In genomic region chr10:29962451-29962850, GRCh38 we compare ENCODE assay signal across 13 cellular contexts.
DNase-seq lines count a peak whose midpoint lies in the region; TF ChIP-seq lines count a peak whose summit lies in the region.
"Had no signal": no experiment of that assay in that cellular context is flagged by ENCODE, and none has a peak within 500 bp of the region (broad histone marks: within the 10 kb centered on the region; RNA-seq: fewer than 3 reads in every experiment).

No MANE protein-coding gene starts in this region.

- TF ChIP-seq CTCF in neural crest cell (conservative IDR thresholded peaks at IDR 0.05) = no peak
- no peak for TF ChIP-seq CTCF in colonic mucosa (IDR thresholded peaks at IDR 0.05)

- no peaks in the 10 kb centered on the region for H3K36me3 ChIP-seq in colonic mucosa
- H3K36me3 ChIP-seq in effector memory CD4-positive, alpha-beta T cell (ENCODE audit: control insufficient read depth, insufficient read depth, low read length) = no peaks in the 10 kb centered on the region
- H3K36me3 ChIP-seq: BLaER1 treated with 17β-estradiol and CSF1 and Interleukin-3, amounts not matched to agents 10 nM and 100 nM had no signal

- H3K4me1 ChIP-seq in colonic mucosa = no peaks in the 10 kb centered on the region
- no peaks in the 10 kb centered on the region for H3K4me1 ChIP-seq in effector memory CD4-positive, alpha-beta T cell (ENCODE audit: control insufficient read depth, insufficient read depth, low read length, poor library complexity, severe bottlenecking)

- peak overlapping the region; percentile 24 for H3K27ac Mint-ChIP-seq in neural crest cell (ENCODE audit: unreplicated experiment)
- H3K27ac Mint-ChIP-seq: H9 had no signal

- no peaks in the 10 kb centered on the region for H3K36me3 Mint-ChIP-seq in neural crest cell (ENCODE audit: low read depth)
- H3K36me3 Mint-ChIP-seq: CD4-positive, CD25-positive, alpha-beta regulatory T cell had no signal

- no peaks in the 10 kb centered on the region for H3K9me3 Mint-ChIP-seq in neural crest cell
- H3K9me3 Mint-ChIP-seq: H9 had no signal

- H3K27ac ChIP-seq in colonic mucosa = no peak overlapping the region
- H3K27ac ChIP-seq in effector memory CD4-positive, alpha-beta T cell (ENCODE audit: insufficient read depth, low read length, poor library complexity, severe bottlenecking) = no peak overlapping the region
- H3K27ac ChIP-seq: BLaER1 treated with 17β-estradiol and CSF1 and Interleukin-3, amounts not matched to agents 10 nM and 100 nM had no signal

- H3K4me3 Mint-ChIP-seq in neural crest cell = no peak overlapping the region
- H3K4me3 Mint-ChIP-seq: CD4-positive, CD25-positive, alpha-beta regulatory T cell; H9 had no signal

- H3K4me1 Mint-ChIP-seq in neural crest cell = peaks cover 30% of the 10 kb centered on the region
- H3K4me1 Mint-ChIP-seq: CD4-positive, CD25-positive, alpha-beta regulatory T cell had no signal

- H3K27me3 Mint-ChIP-seq in neural crest cell (ENCODE audit: low read depth) = no peaks in the 10 kb centered on the region
- H3K27me3 Mint-ChIP-seq: CD4-positive, CD25-positive, alpha-beta regulatory T cell had no signal

- H3K27me3 ChIP-seq in colonic mucosa = no peaks in the 10 kb centered on the region
- no peaks in the 10 kb centered on the region for H3K27me3 ChIP-seq in effector memory CD4-positive, alpha-beta T cell (replicated peaks; ENCODE audit: control insufficient read depth, insufficient read depth, low read length, poor library complexity, severe bottlenecking)

- H3K9me3 ChIP-seq in colonic mucosa = no peaks in the 10 kb centered on the region
- H3K9me3 ChIP-seq in effector memory CD4-positive, alpha-beta T cell (ENCODE audit: control insufficient read depth, low read length) = no peaks in the 10 kb centered on the region
- H3K9me3 ChIP-seq: BLaER1 treated with 17β-estradiol and CSF1 and Interleukin-3, amounts not matched to agents 10 nM and 100 nM had no signal

- intact Hi-C loops in colonic mucosa (cut with DNase I) = no loop called here

- peak; percentile 79 for DNase-seq in ELF-1 (ENCODE audit: low read depth, low spot score)
- peak; percentile 23 for DNase-seq in NCI-H146 treated with DMSO at 0.1 percent for 48 hours (lab: John Stamatoyannopoulos, UW; ENCODE audit: unreplicated experiment)
- peak; percentile 42 for DNase-seq in RPMI7951 (ENCODE audit: low read depth)
- peak; percentile 9 for DNase-seq in neural crest cell (ENCODE audit: low read depth, low spot score)
- no peak for DNase-seq in colonic mucosa
- DNase-seq in effector memory CD4-positive, alpha-beta T cell = no peak
- DNase-seq in NCI-H1694 (lab: John Stamatoyannopoulos, UW) = no peak
- DNase-seq: ACHN; CD4-positive, CD25-positive, alpha-beta regulatory T cell; DMS53; GOT3; H9 had no signal

- H3K4me3 ChIP-seq in colonic mucosa = no peak overlapping the region
- H3K4me3 ChIP-seq in effector memory CD4-positive, alpha-beta T cell (ENCODE audit: insufficient read depth, low read depth, low read length, poor library complexity, severe bottlenecking) = no peak overlapping the region
- H3K4me3 ChIP-seq: BLaER1 treated with 17β-estradiol and CSF1 and Interleukin-3, amounts not matched to agents 10 nM and 100 nM had no signal

- H3K9ac ChIP-seq in colonic mucosa (ENCODE audit: low read depth in 2 of 2, low read length in 2 of 2) = no peak overlapping the region
- H3K9ac ChIP-seq: BLaER1 treated with 17β-estradiol and CSF1 and Interleukin-3, amounts not matched to agents 10 nM and 100 nM had no signal

Comparison
In these comparisons a context has a peak if more than half of its experiments do, and no peak if none do; other contexts are left out.
1. DNase-seq: peak in ELF-1 (single experiment), NCI-H146 treated with DMSO at 0.1 percent for 48 hours (single experiment), RPMI7951 (single experiment) and neural crest cell (single experiment); none in colonic mucosa (single experiment), effector memory CD4-positive, alpha-beta T cell (0 of 3) and NCI-H1694 (single experiment).